ENCODE assay signal across 1 cellular context in genomic region chr11:77136784-77137420, GRCh38.
TF ChIP-seq lines count a peak whose summit lies in the region.

No MANE protein-coding gene starts in this region.

TF ChIP-seq in HepG2, 621 proteins besides CTCF, POLR2A, EP300 and RAD21 (continued from another document):
- peak; percentile 52 for TF ChIP-seq PAXIP1 (CRISPR knock-in tag; conservative IDR thresholded peaks at IDR 0.05)
- TF ChIP-seq ZFP62 (CRISPR knock-in tag; IDR thresholded peaks at IDR 0.05), result no peak
- peak; percentile 19; the same call in 1 of the 2 replicates for TF ChIP-seq HOXA3 (CRISPR knock-in tag; IDR thresholded peaks at IDR 0.05)
- peak; percentile 88 for TF ChIP-seq ZMYM3 (CRISPR knock-in tag; IDR thresholded peaks at IDR 0.05)
- TF ChIP-seq BATF2 (CRISPR knock-in tag; IDR thresholded peaks at IDR 0.05), result no peak
- no peak for TF ChIP-seq ZBTB46 (CRISPR knock-in tag; IDR thresholded peaks at IDR 0.05; ENCODE audit: borderline replicate concordance)
- 0 out of 2 replicates have a peak, but pooled peaks have one; percentile 23 for TF ChIP-seq PHF21A (CRISPR knock-in tag; IDR thresholded peaks at IDR 0.05)
- TF ChIP-seq HNRNPUL1 (IDR thresholded peaks at IDR 0.05; ENCODE audit: low read depth, low read length), result no peak
- TF ChIP-seq SIN3B (IDR thresholded peaks at IDR 0.05; ENCODE audit: low read length), result no peak
- TF ChIP-seq PHF5A (CRISPR knock-in tag; IDR thresholded peaks at IDR 0.05; ENCODE audit: low read depth, unreplicated experiment), result no peak
- TF ChIP-seq ZBTB38 (CRISPR knock-in tag; IDR thresholded peaks at IDR 0.05), result peak; percentile 57; the same call in 1 of the 2 replicates
- TF ChIP-seq MAX (IDR thresholded peaks at IDR 0.05), result no peak
- TF ChIP-seq CAMTA2 (CRISPR knock-in tag; IDR thresholded peaks at IDR 0.05; ENCODE audit: borderline replicate concordance), result no peak
- no peak for TF ChIP-seq ZBTB7B (CRISPR knock-in tag; IDR thresholded peaks at IDR 0.05)
- peak; percentile 56; the same call in 1 of the 2 replicates for TF ChIP-seq MED1 (CRISPR knock-in tag; IDR thresholded peaks at IDR 0.05)
- peak; percentile 66; the same call in 1 of the 2 replicates for TF ChIP-seq HNF1B (CRISPR knock-in tag; IDR thresholded peaks at IDR 0.05)
- peak; percentile 84 for TF ChIP-seq HNF4A (CRISPR knock-in tag; IDR thresholded peaks at IDR 0.05)
- TF ChIP-seq BRD4 (CRISPR knock-in tag; IDR thresholded peaks at IDR 0.05), result no peak
- no peak for TF ChIP-seq POLR2AphosphoS5 (IDR thresholded peaks at IDR 0.05; ENCODE audit: low read depth, low read length)
- TF ChIP-seq ZNF737 (CRISPR knock-in tag; IDR thresholded peaks at IDR 0.05; ENCODE audit: borderline replicate concordance), result no peak
- TF ChIP-seq ELF3 (CRISPR knock-in tag; IDR thresholded peaks at IDR 0.05), result peak; percentile 80
- no peak for TF ChIP-seq KLF6 (CRISPR knock-in tag; IDR thresholded peaks at IDR 0.05)
- no peak for TF ChIP-seq NR2F6 (IDR thresholded peaks at IDR 0.05)
- TF ChIP-seq NR2F6 (CRISPR knock-in tag; IDR thresholded peaks at IDR 0.05), result no peak
- no peak for TF ChIP-seq ATF5 (CRISPR knock-in tag; IDR thresholded peaks at IDR 0.05; ENCODE audit: low read depth)
- no peak for TF ChIP-seq ZNF790 (CRISPR knock-in tag; IDR thresholded peaks at IDR 0.05; ENCODE audit: borderline replicate concordance)
- TF ChIP-seq KDM5B (CRISPR knock-in tag; IDR thresholded peaks at IDR 0.05; ENCODE audit: borderline replicate concordance), result no peak
- TF ChIP-seq ZNF687 (CRISPR knock-in tag; IDR thresholded peaks at IDR 0.05), result peak; percentile 29
